Comparison of ENCODE assay signal across 1 cellular context in genomic region chr1:56525463-56526155, GRCh38.
TF ChIP-seq lines count a peak whose summit lies in the region.

No MANE protein-coding gene starts in this region.

TF ChIP-seq in SK-N-SH treated with all-trans-retinoic acid at 6 μM for 48 hours, 23 proteins besides CTCF, POLR2A, EP300 and RAD21 (continued from another document):
- TF ChIP-seq, protein P1, sequence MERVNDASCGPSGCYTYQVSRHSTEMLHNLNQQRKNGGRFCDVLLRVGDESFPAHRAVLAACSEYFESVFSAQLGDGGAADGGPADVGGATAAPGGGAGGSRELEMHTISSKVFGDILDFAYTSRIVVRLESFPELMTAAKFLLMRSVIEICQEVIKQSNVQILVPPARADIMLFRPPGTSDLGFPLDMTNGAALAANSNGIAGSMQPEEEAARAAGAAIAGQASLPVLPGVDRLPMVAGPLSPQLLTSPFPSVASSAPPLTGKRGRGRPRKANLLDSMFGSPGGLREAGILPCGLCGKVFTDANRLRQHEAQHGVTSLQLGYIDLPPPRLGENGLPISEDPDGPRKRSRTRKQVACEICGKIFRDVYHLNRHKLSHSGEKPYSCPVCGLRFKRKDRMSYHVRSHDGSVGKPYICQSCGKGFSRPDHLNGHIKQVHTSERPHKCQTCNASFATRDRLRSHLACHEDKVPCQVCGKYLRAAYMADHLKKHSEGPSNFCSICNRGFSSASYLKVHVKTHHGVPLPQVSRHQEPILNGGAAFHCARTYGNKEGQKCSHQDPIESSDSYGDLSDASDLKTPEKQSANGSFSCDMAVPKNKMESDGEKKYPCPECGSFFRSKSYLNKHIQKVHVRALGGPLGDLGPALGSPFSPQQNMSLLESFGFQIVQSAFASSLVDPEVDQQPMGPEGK (CRISPR knock-in tag; IDR thresholded peaks at IDR 0.05; ENCODE audit: borderline replicate concordance): no peak
- TF ChIP-seq SNAI2 (CRISPR knock-in tag; IDR thresholded peaks at IDR 0.05) (no peak), ZNF565 (CRISPR knock-in tag; conservative IDR thresholded peaks at IDR 0.05; ENCODE audit: low read depth) (no peak), ESRRG (CRISPR knock-in tag; IDR thresholded peaks at IDR 0.05) (no peak)
- TF ChIP-seq, protein P2, sequence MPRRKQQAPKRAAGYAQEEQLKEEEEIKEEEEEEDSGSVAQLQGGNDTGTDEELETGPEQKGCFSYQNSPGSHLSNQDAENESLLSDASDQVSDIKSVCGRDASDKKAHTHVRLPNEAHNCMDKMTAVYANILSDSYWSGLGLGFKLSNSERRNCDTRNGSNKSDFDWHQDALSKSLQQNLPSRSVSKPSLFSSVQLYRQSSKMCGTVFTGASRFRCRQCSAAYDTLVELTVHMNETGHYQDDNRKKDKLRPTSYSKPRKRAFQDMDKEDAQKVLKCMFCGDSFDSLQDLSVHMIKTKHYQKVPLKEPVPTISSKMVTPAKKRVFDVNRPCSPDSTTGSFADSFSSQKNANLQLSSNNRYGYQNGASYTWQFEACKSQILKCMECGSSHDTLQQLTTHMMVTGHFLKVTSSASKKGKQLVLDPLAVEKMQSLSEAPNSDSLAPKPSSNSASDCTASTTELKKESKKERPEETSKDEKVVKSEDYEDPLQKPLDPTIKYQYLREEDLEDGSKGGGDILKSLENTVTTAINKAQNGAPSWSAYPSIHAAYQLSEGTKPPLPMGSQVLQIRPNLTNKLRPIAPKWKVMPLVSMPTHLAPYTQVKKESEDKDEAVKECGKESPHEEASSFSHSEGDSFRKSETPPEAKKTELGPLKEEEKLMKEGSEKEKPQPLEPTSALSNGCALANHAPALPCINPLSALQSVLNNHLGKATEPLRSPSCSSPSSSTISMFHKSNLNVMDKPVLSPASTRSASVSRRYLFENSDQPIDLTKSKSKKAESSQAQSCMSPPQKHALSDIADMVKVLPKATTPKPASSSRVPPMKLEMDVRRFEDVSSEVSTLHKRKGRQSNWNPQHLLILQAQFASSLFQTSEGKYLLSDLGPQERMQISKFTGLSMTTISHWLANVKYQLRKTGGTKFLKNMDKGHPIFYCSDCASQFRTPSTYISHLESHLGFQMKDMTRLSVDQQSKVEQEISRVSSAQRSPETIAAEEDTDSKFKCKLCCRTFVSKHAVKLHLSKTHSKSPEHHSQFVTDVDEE (CRISPR knock-in tag; IDR thresholded peaks at IDR 0.05): no peak
TF ChIP-seq in SK-N-SH treated with all-trans-retinoic acid at 6 μM for 48 hours: peak in this region for 0.
